In the genomic region with DNA sequence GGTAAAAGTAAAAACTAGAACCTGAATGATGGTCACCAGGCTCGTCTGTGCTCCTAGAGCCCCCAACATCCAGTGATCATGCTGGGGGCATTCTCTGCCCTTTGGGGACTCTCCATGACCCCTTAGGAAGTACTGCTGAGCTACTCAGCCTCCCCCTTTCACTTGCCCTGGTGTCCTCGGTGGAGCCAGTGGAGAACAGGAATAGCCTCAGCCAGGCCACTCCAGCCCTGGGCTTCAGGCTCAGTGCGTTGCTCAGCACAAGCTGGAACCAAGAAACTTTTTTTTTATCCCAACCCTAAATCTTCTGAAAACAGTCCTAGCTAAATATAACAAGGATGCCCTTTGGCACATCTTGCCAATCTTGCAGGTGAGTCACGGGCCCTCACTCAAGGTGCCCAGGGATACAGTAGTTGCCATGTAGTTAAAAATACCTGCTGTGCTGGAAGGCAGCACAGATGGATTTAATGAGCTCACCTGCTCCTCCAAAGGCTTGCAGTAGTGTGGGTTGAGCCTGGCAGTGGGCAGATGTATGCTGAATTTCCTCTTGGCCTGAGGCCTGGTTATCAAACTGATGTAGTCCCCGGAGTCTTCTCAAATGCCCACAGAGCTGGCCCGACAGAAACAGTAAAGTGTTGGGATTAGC, we compare ENCODE assay signal across 26 cellular contexts. TPM values are rescaled to one million over a fixed set of nuclear protein-coding genes. Genes with fewer than 3 reads are reported as not detected.
DNase-seq lines count a peak whose midpoint lies in the region; ATAC-seq and TF ChIP-seq lines count a peak whose summit lies in the region.
"Had no signal": no experiment of that assay in that cellular context is flagged by ENCODE, and none has a peak within 500 bp of the region (broad histone marks: within the 10 kb centered on the region; RNA-seq: fewer than 3 reads in every experiment).

No MANE protein-coding gene starts in this region.

- no peaks in the 10 kb centered on the region for H3K4me1 Mint-ChIP-seq in immature natural killer cell
- H3K4me1 Mint-ChIP-seq: activated naive CD4-positive, alpha-beta T cell treated with anti-CD3 and anti-CD28 coated beads, Interleukin-2, amount 50 U/mL, for 24 hours had no signal

- no peak overlapping the region for H3K4me2 ChIP-seq in mammary epithelial cell (ENCODE audit: insufficient read depth, low read depth, low read length)
- H3K4me2 ChIP-seq: KMS-11 had no signal

- H4K20me1 ChIP-seq in mammary epithelial cell (ENCODE audit: insufficient read depth, low read length), result no peaks in the 10 kb centered on the region

- peaks cover 5 to 12% (median 5%) of the 10 kb centered on the region in 3 donors for H3K27me3 Mint-ChIP-seq in immature natural killer cell (ENCODE audit: low read depth in 3 of 3)

- H3K36me3 Mint-ChIP-seq in immature natural killer cell, result peaks cover 0 to 3% (median 0%) of the 10 kb centered on the region in 3 donors
- H3K36me3 Mint-ChIP-seq: CD8-positive, alpha-beta T cell had no signal

- dilution Hi-C loops in mammary epithelial cell (cut with HindIII; ENCODE audit: low sequenced_read_pairs), result no loop called here

- H3K4me1 ChIP-seq in mammary epithelial cell (ENCODE audit: insufficient read depth, low read length) (no peaks in the 10 kb centered on the region), mucosa of descending colon (ENCODE audit: low read depth) (no peaks in the 10 kb centered on the region)
- H3K4me1 ChIP-seq: gastrocnemius medialis, right lobe of liver had no signal

- no peak overlapping the region for H3K4me3 ChIP-seq in mammary epithelial cell (replicated peaks in 1 of 3; ENCODE audit: insufficient read depth in 1 of 3, low read depth in 2 of 3, low read length in 3 of 3)
- no peak overlapping the region for H3K4me3 ChIP-seq in mucosa of descending colon
- H3K4me3 ChIP-seq: A549, coronary artery, gastrocnemius medialis, right lobe of liver had no signal

- no peak overlapping the region for H3K4me3 Mint-ChIP-seq in immature natural killer cell
- H3K4me3 Mint-ChIP-seq: activated CD4-positive, alpha-beta memory T cell treated with anti-CD3 and anti-CD28 coated beads for 36 hours; activated naive CD4-positive, alpha-beta T cell treated with anti-CD3 and anti-CD28 coated beads, Interleukin-2, amount 50 U/mL, for 24 hours; CD8-positive, alpha-beta T cell; effector memory CD8-positive, alpha-beta T cell had no signal

- ATAC-seq in mucosa of descending colon (peak; percentile 41), GM19397 (IDR thresholded peaks at IDR 0.05; ENCODE audit: unreplicated experiment) (no peak), GM21723 (IDR thresholded peaks at IDR 0.05; ENCODE audit: unreplicated experiment) (no peak)
- ATAC-seq: A549; CD8-positive, alpha-beta T cell; effector memory CD8-positive, alpha-beta T cell; gastrocnemius medialis; left cardiac atrium had no signal

- no peak overlapping the region for H2AFZ ChIP-seq in mammary epithelial cell (ENCODE audit: low read depth, low read length)

- CTCF ChIA-PET in mammary epithelial cell (lab: Charles Lee; ENCODE audit: low non-redundant PET), result no interaction called here

- no peaks in the 10 kb centered on the region for H3K36me3 ChIP-seq in mammary epithelial cell (ENCODE audit: insufficient read depth, low read length)
- no peaks in the 10 kb centered on the region for H3K36me3 ChIP-seq in mucosa of descending colon (ENCODE audit: low read depth)
- H3K36me3 ChIP-seq: gastrocnemius medialis, right lobe of liver had no signal

- H3K27me3 ChIP-seq in mammary epithelial cell (ENCODE audit: insufficient read depth, low read length), result no peaks in the 10 kb centered on the region
- H3K27me3 ChIP-seq: gastrocnemius medialis, right lobe of liver had no signal

- H3K27ac Mint-ChIP-seq in immature natural killer cell, result no peak overlapping the region
- H3K27ac Mint-ChIP-seq: activated CD4-positive, alpha-beta memory T cell treated with anti-CD3 and anti-CD28 coated beads for 36 hours; activated naive CD4-positive, alpha-beta T cell treated with anti-CD3 and anti-CD28 coated beads, Interleukin-2, amount 50 U/mL, for 24 hours; activated T-helper 2 cell treated with anti-CD3 and anti-CD28 coated beads, Interferon-gamma antibody, Interleukin-2, Interleukin-4, amounts not matched to agents 10 μg/mL and 5 μg/mL and 100 μg/mL, durations not matched to agents 14 hours and 24 hours and 36 hours; CD8-positive, alpha-beta T cell; effector memory CD8-positive, alpha-beta T cell had no signal

- H3K27ac ChIP-seq in mammary epithelial cell (ENCODE audit: insufficient read depth, low read depth, low read length), result no peak overlapping the region
- H3K27ac ChIP-seq: coronary artery, gastrocnemius medialis, KMS-11, right lobe of liver had no signal

- intact Hi-C loops in mammary epithelial cell (cut with micrococcal nuclease) (no loop called here), mucosa of descending colon (cut with DNase I, micrococcal nuclease) (no loop called here)

- WGBS in mammary epithelial cell (ENCODE audit: low coverage, missing lambda C conversion rate), result 54% methylated on average over 6 of the region's 6 CpGs

- TF ChIP-seq CTCF in mammary epithelial cell (conservative IDR thresholded peaks at IDR 0.05 in 1 of 2, IDR thresholded peaks at IDR 0.05 in 1 of 2; ENCODE audit: extremely low read depth in 1 of 2, insufficient read depth in 1 of 2, low read depth in 1 of 2, low read length in 2 of 2), result no peak
- no peak for TF ChIP-seq CTCF in mucosa of descending colon (IDR thresholded peaks at IDR 0.05)

- peaks cover 0 to 14% (median 7%) of the 10 kb centered on the region in 6 donors for H3K9me3 Mint-ChIP-seq in immature natural killer cell
- H3K9me3 Mint-ChIP-seq: effector memory CD8-positive, alpha-beta T cell had no signal

- DNase-seq in NCI-H2196 (lab: John Stamatoyannopoulos, UW; ENCODE audit: unreplicated experiment) (peak; percentile 2), NCI-H2196 treated with DMSO at 0.1 percent for 48 hours (lab: John Stamatoyannopoulos, UW; ENCODE audit: unreplicated experiment) (no peak), NCI-H2171 (lab: John Stamatoyannopoulos, UW) (peak; percentile 3), mammary epithelial cell (peak; percentile 5), mucosa of descending colon (no peak), immature natural killer cell (no peak)
- DNase-seq: activated CD4-positive, alpha-beta memory T cell treated with anti-CD3 and anti-CD28 coated beads for 36 hours; activated CD4-positive, CD25-positive, alpha-beta regulatory T cell treated with anti-CD3 and anti-CD28 coated beads, Interleukin-2, amount 50 U/mL, for 72 hours; activated CD8-positive, alpha-beta memory T cell treated with anti-CD3 and anti-CD28 coated beads, Interleukin-2, amount 50 U/mL, for 4 hours; CD8-positive, alpha-beta T cell; effector memory CD8-positive, alpha-beta T cell; gastrocnemius medialis; left cardiac atrium; NCI-H1436; right lobe of liver; stimulated activated CD4-positive, alpha-beta T cell treated with anti-CD3 and anti-CD28 coated beads, Interleukin-12 subunit alpha, Interleukin-12 subunit beta, amount 100 ng/mL, for 4 hours; stimulated activated CD4-positive, alpha-beta T cell treated with anti-CD3 and anti-CD28 coated beads, Interleukin-4, amount 100 ng/mL, for 1 hour; trophoblast cell had no signal

- H3K9me3 ChIP-seq in mammary epithelial cell (replicated peaks; ENCODE audit: insufficient read depth, low read length) (no peaks in the 10 kb centered on the region), mucosa of descending colon (peaks cover 13% of the 10 kb centered on the region)
- H3K9me3 ChIP-seq: A549, gastrocnemius medialis, right lobe of liver had no signal

- H3K79me2 ChIP-seq in mammary epithelial cell (ENCODE audit: insufficient read depth, low read length), result no peaks in the 10 kb centered on the region

- in situ Hi-C loops in mammary epithelial cell (cut with MboI; ENCODE audit: low sequenced_read_pairs in 2 of 2), result no loop called here

- no peak overlapping the region for H3K9ac ChIP-seq in mammary epithelial cell (ENCODE audit: insufficient read depth, low read length)
- H3K9ac ChIP-seq: KMS-11 had no signal

- no TSS peak for BruUV-seq in mammary epithelial cell (replicated peaks; lab: Mats Ljungman, UMichigan)

RNA-seq across cellular contexts. Expression of gene TMEM158, which starts 46.9 kb away (rescaled TPM):
- total RNA-seq in mammary epithelial cell (1 to 10 TPM; 5.0 to 9.3 TPM), mucosa of descending colon (10 to 100 TPM in 1 of 3 donors, 1 to 10 TPM in 2; 1.9 to 15.2 (median 6.1) TPM)
- polyA plus RNA-seq in mammary epithelial cell (2.4 TPM), immature natural killer cell (not detected)
- not detected for polyA minus RNA-seq in mammary epithelial cell
- total RNA-seq: activated CD4-positive, alpha-beta memory T cell treated with anti-CD3 and anti-CD28 coated beads for 36 hours; CD8-positive, alpha-beta T cell; T-helper 1 cell treated with Interleukin-12 subunit alpha and Interleukin-12 subunit beta and Interleukin-4 antibody, amounts not matched to agents 30 ng/mL and 1 ng/mL, for 36 hours had no signal

Comparison
In these comparisons a context has a peak if more than half of its experiments do, and no peak if none do; other contexts are left out.
1. DNase-seq: peak in NCI-H2196 (single experiment), NCI-H2171 (single experiment) and mammary epithelial cell (single experiment); none in NCI-H2196 treated with DMSO at 0.1 percent for 48 hours (single experiment), mucosa of descending colon (0 of 3) and immature natural killer cell (0 of 3).